9 cellular contexts compared by ENCODE assay signal in the genomic region with DNA sequence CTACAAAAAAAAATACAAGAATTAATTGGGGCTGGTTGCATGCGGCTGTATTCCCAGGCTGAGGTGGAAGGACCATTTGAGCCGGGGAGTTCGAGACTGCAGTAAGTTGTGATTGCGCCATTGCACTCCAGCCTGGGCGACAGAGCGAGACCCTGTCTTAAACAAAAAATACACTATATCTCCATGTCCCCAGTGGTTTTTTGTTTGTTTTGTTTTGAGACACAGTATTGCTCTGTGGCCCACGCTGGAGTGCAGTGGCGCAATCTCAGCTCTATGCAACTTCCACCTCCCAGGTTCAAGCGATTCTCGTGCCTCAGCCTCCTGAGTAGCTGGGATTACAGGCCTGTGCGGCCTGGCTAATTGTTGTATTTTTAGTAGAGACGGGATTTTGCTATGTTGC. TPM values are rescaled to one million over a fixed set of nuclear protein-coding genes. Genes with fewer than 3 reads are reported as not detected.
DNase-seq lines count a peak whose midpoint lies in the region; ATAC-seq, FAIRE-seq and TF ChIP-seq lines count a peak whose summit lies in the region.
"Had no signal": no experiment of that assay in that cellular context is flagged by ENCODE, and none has a peak within 500 bp of the region (broad histone marks: within the 10 kb centered on the region; RNA-seq: fewer than 3 reads in every experiment).

No MANE protein-coding gene starts in this region.

- H3K4me1 Mint-ChIP-seq in brain = peaks cover 28% of the 10 kb centered on the region

- peaks cover 40% of the 10 kb centered on the region for H3K36me3 ChIP-seq in HUES48 (ENCODE audit: control insufficient read depth, insufficient read depth, low read length)
- peaks cover 0 to 4% of the 10 kb centered on the region in 2 donors for H3K36me3 ChIP-seq in body of pancreas (replicated peaks in 1 of 2; ENCODE audit: insufficient read depth in 1 of 2, low read depth in 2 of 2)

- no peak for TF ChIP-seq EP300 in A549 (IDR thresholded peaks at IDR 0.05)

- WGBS in A549 (ENCODE audit: missing lambda C conversion rate) = 83% methylated on average over 11 of the region's 12 CpGs
- 74 to 84% methylated on average over 12 of the region's 12 CpGs for WGBS in body of pancreas, 2 donors

- H3K9me3 Mint-ChIP-seq in brain = peaks cover 0 to 3% (median 0%) of the 10 kb centered on the region in 5 experiments

- DNase-seq in A549 (ENCODE audit: low read depth in 1 of 2, low spot score in 1 of 2) (no peak), NCI-H1436 (lab: John Stamatoyannopoulos, UW) (no peak), left colon (no peak), body of pancreas (no peak)
- DNase-seq: stimulated activated CD4-positive, alpha-beta T cell treated with anti-CD3 and anti-CD28 coated beads, Interleukin-4, amount 100 ng/mL, for 4 hours had no signal

- no peak for TF ChIP-seq POLR2A in A549 (IDR thresholded peaks at IDR 0.05; ENCODE audit: low read length)
- no peak for TF ChIP-seq POLR2A in body of pancreas (IDR thresholded peaks at IDR 0.05)

- H3K4me1 ChIP-seq in A549 (peaks cover 22% of the 10 kb centered on the region), HUES48 (ENCODE audit: control insufficient read depth, insufficient read depth, low read length) (no peaks in the 10 kb centered on the region; the same call in 1 of the 2 replicates), mononuclear cell (ENCODE audit: insufficient read depth, low read length) (peaks cover 29% of the 10 kb centered on the region), body of pancreas (peaks cover 24% of the 10 kb centered on the region)

- TF ChIP-seq RAD21 in A549 (conservative IDR thresholded peaks at IDR 0.05 in 1 of 2, IDR thresholded peaks at IDR 0.05 in 1 of 2) = no peak

- intact Hi-C loops in left colon (cut with DNase I, micrococcal nuclease) = no loop called here
- intact Hi-C loops in body of pancreas (cut with DNase I) = no loop called here

- H3K9ac ChIP-seq in HUES48 (ENCODE audit: low read depth, low read length) = no peak overlapping the region

- peak overlapping the region in 1 of 2 experiments; percentile 97; a peak in 3 of 6 replicates for H3K27ac ChIP-seq in A549
- H3K27ac ChIP-seq in HUES48 (ENCODE audit: low read depth, low read length) = no peak overlapping the region
- H3K27ac ChIP-seq in body of pancreas = no peak overlapping the region

- peaks cover 9% of the 10 kb centered on the region for H3K27me3 Mint-ChIP-seq in brain

- H3K36me3 Mint-ChIP-seq in brain = no peaks in the 10 kb centered on the region

- peak overlapping the region; percentile 95 for H3K4me2 ChIP-seq in A549

- H3K27me3 ChIP-seq in HUES48 (ENCODE audit: control insufficient read depth, insufficient read depth, low read length) (no peaks in the 10 kb centered on the region), mononuclear cell (ENCODE audit: insufficient read depth, low read length) (no peaks in the 10 kb centered on the region), body of pancreas (no peaks in the 10 kb centered on the region)

- no peaks in the 10 kb centered on the region for H3K9me3 ChIP-seq in A549
- no peaks in the 10 kb centered on the region for H3K9me3 ChIP-seq in HUES48 (ENCODE audit: control insufficient read depth, insufficient read depth, low read length)
- no peaks in the 10 kb centered on the region for H3K9me3 ChIP-seq in mononuclear cell (ENCODE audit: low read depth, low read length)
- H3K9me3 ChIP-seq in body of pancreas = no peaks in the 10 kb centered on the region

- peak overlapping the region; percentile 74 for H3K4me3 ChIP-seq in A549
- H3K4me3 ChIP-seq in HUES48 (ENCODE audit: low read depth, low read length) = peak overlapping the region; percentile 83
- peak overlapping the region; percentile 76 for H3K4me3 ChIP-seq in mononuclear cell (ENCODE audit: low read length)
- peak overlapping the region in 1 of 2 donors; percentile 77 for H3K4me3 ChIP-seq in body of pancreas

- no peak for TF ChIP-seq CTCF in A549 (IDR thresholded peaks at IDR 0.05)
- no peak for TF ChIP-seq CTCF in brain (conservative IDR thresholded peaks at IDR 0.05)
- no peak for TF ChIP-seq CTCF in body of pancreas (IDR thresholded peaks at IDR 0.05)

- H3K27ac Mint-ChIP-seq in brain = peak overlapping the region in 4 of 5 experiments; percentile 70 to 100 (median 100)

- POLR2A ChIA-PET in A549 (lab: Yijun Ruan, JAX) = no interaction called here

- CTCF ChIA-PET in A549 (lab: Yijun Ruan, JAX) = interaction anchor here (1.0 to 3.6 kb wide), 5 partner anchors 9 to 28 kb away, joined by 3 to 19 read pairs (median 6); no protein-coding TSS in a partner anchor

- peak overlapping the region; percentile 96 to 98 (median 96) for H3K4me3 Mint-ChIP-seq in brain

- no peak for FAIRE-seq in A549 (lab: Jason Lieb, UNC)

- ATAC-seq in A549 (no peak), left colon (no peak), body of pancreas (no peak), GM18870 (IDR thresholded peaks at IDR 0.05; ENCODE audit: unreplicated experiment) (no peak)

TF ChIP-seq in A549, 52 proteins besides CTCF, POLR2A, EP300 and RAD21 (continues in another document):
- TF ChIP-seq, protein P1, sequence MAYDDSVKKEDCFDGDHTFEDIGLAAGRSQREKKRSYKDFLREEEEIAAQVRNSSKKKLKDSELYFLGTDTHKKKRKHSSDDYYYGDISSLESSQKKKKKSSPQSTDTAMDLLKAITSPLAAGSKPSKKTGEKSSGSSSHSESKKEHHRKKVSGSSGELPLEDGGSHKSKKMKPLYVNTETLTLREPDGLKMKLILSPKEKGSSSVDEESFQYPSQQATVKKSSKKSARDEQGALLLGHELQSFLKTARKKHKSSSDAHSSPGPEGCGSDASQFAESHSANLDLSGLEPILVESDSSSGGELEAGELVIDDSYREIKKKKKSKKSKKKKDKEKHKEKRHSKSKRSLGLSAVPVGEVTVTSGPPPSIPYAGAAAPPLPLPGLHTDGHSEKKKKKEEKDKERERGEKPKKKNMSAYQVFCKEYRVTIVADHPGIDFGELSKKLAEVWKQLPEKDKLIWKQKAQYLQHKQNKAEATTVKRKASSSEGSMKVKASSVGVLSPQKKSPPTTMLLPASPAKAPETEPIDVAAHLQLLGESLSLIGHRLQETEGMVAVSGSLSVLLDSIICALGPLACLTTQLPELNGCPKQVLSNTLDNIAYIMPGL (CRISPR knock-in tag; IDR thresholded peaks at IDR 0.05; ENCODE audit: borderline replicate concordance) = no peak
- TF ChIP-seq EHF (CRISPR knock-in tag; IDR thresholded peaks at IDR 0.05) (no peak), HEYL (CRISPR knock-in tag; IDR thresholded peaks at IDR 0.05) (no peak), TP53 (CRISPR knock-in tag; IDR thresholded peaks at IDR 0.05) (no peak), CHD2 (IDR thresholded peaks at IDR 0.05; ENCODE audit: low read length, partially characterized antibody) (no peak), FOXS1 (CRISPR knock-in tag; IDR thresholded peaks at IDR 0.05) (no peak), JUN (IDR thresholded peaks at IDR 0.05) (no peak)

RNA-seq across cellular contexts. Expression of a gene that starts 1.1 kb away (rescaled TPM):
- polyA plus RNA-seq in A549 (2011; rRNA removed) (32.5 and 38.0 TPM in 2 replicates), A549 (2017; fragmentation: RNase III; extraction: RNeasy Plus Mini Kit Qiagen cat#74134 plus additional on column Dnase treatment) (41.3 to 42.8 TPM (median 42.4 TPM) in 3 replicates), brain (ENCODE audit: insufficient read depth, low read depth, low replicate concordance) (98.1 TPM)
- polyA plus RNA-seq in A549 (2012; cell fraction: cytosol; rRNA removed) = 67.0 and 71.6 TPM in 2 replicates
- 134 and 137 TPM in 2 replicates for polyA plus RNA-seq in A549 (2012; cell fraction: nucleus; rRNA removed)
- polyA minus RNA-seq in A549 (2011; rRNA and poly(A)+ RNA removed) = 29.5 and 34.7 TPM in 2 replicates
- total RNA-seq in mononuclear cell (14.5 TPM), left colon (10 to 100 TPM; 51.1 to 64.4 TPM), body of pancreas (10 to 100 TPM; 37.4 to 89.7 TPM)

RNA-seq across cellular contexts. Expression of a gene that starts 1.5 kb away (rescaled TPM):
- polyA plus RNA-seq in A549 (2011; rRNA removed) = 29.0 and 43.4 TPM in 2 replicates
- 24.6 and 35.4 TPM in 2 replicates for polyA plus RNA-seq in A549 (2012; cell fraction: cytosol; rRNA removed)
- 24.0 and 24.5 TPM in 2 replicates for polyA plus RNA-seq in A549 (2012; cell fraction: nucleus; rRNA removed)
- 35.3 to 39.0 TPM (median 38.7 TPM) in 3 replicates for polyA plus RNA-seq in A549 (2017; fragmentation: RNase III; extraction: RNeasy Plus Mini Kit Qiagen cat#74134 plus additional on column Dnase treatment)
- polyA minus RNA-seq in A549 (2011; rRNA and poly(A)+ RNA removed) = 49.5 and 60.3 TPM in 2 replicates
- polyA plus RNA-seq in brain (ENCODE audit: insufficient read depth, low read depth, low replicate concordance) = 51.8 TPM
- 4.5 TPM for total RNA-seq in mononuclear cell
- total RNA-seq in left colon = 10 to 100 TPM; 22.5 to 28.7 TPM
- total RNA-seq in body of pancreas = 10 to 100 TPM in 1 of 2 donors, 1 to 10 TPM in 1; 6.3 to 11.4 TPM

RNA-seq across cellular contexts. Expression of a gene that starts 16.5 kb away (rescaled TPM):
- polyA plus RNA-seq in A549 (2011; rRNA removed) (14.5 and 14.9 TPM in 2 replicates), A549 (2017; fragmentation: RNase III; extraction: RNeasy Plus Mini Kit Qiagen cat#74134 plus additional on column Dnase treatment) (26.1 to 27.0 TPM (median 26.4 TPM) in 3 replicates), brain (ENCODE audit: insufficient read depth, low read depth, low replicate concordance) (50.9 TPM)
- polyA plus RNA-seq in A549 (2012; cell fraction: cytosol; rRNA removed) = 26.6 and 34.7 TPM in 2 replicates
- 47.8 and 63.4 TPM in 2 replicates for polyA plus RNA-seq in A549 (2012; cell fraction: nucleus; rRNA removed)
- 33.1 and 34.8 TPM in 2 replicates for polyA minus RNA-seq in A549 (2011; rRNA and poly(A)+ RNA removed)
- total RNA-seq in mononuclear cell (2.1 TPM), left colon (10 to 100 TPM; 46.0 to 58.2 TPM), body of pancreas (10 to 100 TPM; 15.0 to 17.1 TPM)

RNA-seq across cellular contexts. Expression of a gene that starts 47.4 kb away (rescaled TPM):
- polyA plus RNA-seq in A549 (2011; rRNA removed) (43.6 and 61.6 TPM in 2 replicates), A549 (2017; fragmentation: RNase III; extraction: RNeasy Plus Mini Kit Qiagen cat#74134 plus additional on column Dnase treatment) (49.5 to 50.6 TPM (median 49.7 TPM) in 3 replicates), brain (ENCODE audit: insufficient read depth, low read depth, low replicate concordance) (93.0 TPM)
- 66.7 and 75.4 TPM in 2 replicates for polyA plus RNA-seq in A549 (2012; cell fraction: cytosol; rRNA removed)
- 71.3 and 83.4 TPM in 2 replicates for polyA plus RNA-seq in A549 (2012; cell fraction: nucleus; rRNA removed)
- 43.8 and 52.7 TPM in 2 replicates for polyA minus RNA-seq in A549 (2011; rRNA and poly(A)+ RNA removed)
- total RNA-seq in mononuclear cell (17.6 TPM), left colon (10 to 100 TPM; 50.9 to 69.3 TPM), body of pancreas (10 to 100 TPM; 15.6 to 23.4 TPM)

RNA-seq across cellular contexts. Expression of a gene that starts 47.7 kb away (rescaled TPM):
- polyA plus RNA-seq in A549 (2011; rRNA removed) (66.8 and 67.6 TPM in 2 replicates), A549 (2017; fragmentation: RNase III; extraction: RNeasy Plus Mini Kit Qiagen cat#74134 plus additional on column Dnase treatment) (45.3 to 49.3 TPM (median 45.6 TPM) in 3 replicates), brain (ENCODE audit: insufficient read depth, low read depth, low replicate concordance) (56.7 TPM)
- polyA plus RNA-seq in A549 (2012; cell fraction: cytosol; rRNA removed) = 73.1 and 83.9 TPM in 2 replicates
- polyA plus RNA-seq in A549 (2012; cell fraction: nucleus; rRNA removed) = 31.2 and 35.8 TPM in 2 replicates
- 20.0 and 30.6 TPM in 2 replicates for polyA minus RNA-seq in A549 (2011; rRNA and poly(A)+ RNA removed)
- total RNA-seq in mononuclear cell (5.8 TPM), left colon (10 to 100 TPM; 11.0 to 13.2 TPM), body of pancreas (10 to 100 TPM; 14.5 to 20.1 TPM)
